1 cellular context compared by ENCODE assay signal in genomic region chr19:17389957-17390664, GRCh38.
TF ChIP-seq lines count a peak whose summit lies in the region.

No MANE protein-coding gene starts in this region.

TF ChIP-seq in GM23338, 12 proteins besides CTCF, POLR2A, EP300 and RAD21 (continued from another document):
- TF ChIP-seq, protein P1, sequence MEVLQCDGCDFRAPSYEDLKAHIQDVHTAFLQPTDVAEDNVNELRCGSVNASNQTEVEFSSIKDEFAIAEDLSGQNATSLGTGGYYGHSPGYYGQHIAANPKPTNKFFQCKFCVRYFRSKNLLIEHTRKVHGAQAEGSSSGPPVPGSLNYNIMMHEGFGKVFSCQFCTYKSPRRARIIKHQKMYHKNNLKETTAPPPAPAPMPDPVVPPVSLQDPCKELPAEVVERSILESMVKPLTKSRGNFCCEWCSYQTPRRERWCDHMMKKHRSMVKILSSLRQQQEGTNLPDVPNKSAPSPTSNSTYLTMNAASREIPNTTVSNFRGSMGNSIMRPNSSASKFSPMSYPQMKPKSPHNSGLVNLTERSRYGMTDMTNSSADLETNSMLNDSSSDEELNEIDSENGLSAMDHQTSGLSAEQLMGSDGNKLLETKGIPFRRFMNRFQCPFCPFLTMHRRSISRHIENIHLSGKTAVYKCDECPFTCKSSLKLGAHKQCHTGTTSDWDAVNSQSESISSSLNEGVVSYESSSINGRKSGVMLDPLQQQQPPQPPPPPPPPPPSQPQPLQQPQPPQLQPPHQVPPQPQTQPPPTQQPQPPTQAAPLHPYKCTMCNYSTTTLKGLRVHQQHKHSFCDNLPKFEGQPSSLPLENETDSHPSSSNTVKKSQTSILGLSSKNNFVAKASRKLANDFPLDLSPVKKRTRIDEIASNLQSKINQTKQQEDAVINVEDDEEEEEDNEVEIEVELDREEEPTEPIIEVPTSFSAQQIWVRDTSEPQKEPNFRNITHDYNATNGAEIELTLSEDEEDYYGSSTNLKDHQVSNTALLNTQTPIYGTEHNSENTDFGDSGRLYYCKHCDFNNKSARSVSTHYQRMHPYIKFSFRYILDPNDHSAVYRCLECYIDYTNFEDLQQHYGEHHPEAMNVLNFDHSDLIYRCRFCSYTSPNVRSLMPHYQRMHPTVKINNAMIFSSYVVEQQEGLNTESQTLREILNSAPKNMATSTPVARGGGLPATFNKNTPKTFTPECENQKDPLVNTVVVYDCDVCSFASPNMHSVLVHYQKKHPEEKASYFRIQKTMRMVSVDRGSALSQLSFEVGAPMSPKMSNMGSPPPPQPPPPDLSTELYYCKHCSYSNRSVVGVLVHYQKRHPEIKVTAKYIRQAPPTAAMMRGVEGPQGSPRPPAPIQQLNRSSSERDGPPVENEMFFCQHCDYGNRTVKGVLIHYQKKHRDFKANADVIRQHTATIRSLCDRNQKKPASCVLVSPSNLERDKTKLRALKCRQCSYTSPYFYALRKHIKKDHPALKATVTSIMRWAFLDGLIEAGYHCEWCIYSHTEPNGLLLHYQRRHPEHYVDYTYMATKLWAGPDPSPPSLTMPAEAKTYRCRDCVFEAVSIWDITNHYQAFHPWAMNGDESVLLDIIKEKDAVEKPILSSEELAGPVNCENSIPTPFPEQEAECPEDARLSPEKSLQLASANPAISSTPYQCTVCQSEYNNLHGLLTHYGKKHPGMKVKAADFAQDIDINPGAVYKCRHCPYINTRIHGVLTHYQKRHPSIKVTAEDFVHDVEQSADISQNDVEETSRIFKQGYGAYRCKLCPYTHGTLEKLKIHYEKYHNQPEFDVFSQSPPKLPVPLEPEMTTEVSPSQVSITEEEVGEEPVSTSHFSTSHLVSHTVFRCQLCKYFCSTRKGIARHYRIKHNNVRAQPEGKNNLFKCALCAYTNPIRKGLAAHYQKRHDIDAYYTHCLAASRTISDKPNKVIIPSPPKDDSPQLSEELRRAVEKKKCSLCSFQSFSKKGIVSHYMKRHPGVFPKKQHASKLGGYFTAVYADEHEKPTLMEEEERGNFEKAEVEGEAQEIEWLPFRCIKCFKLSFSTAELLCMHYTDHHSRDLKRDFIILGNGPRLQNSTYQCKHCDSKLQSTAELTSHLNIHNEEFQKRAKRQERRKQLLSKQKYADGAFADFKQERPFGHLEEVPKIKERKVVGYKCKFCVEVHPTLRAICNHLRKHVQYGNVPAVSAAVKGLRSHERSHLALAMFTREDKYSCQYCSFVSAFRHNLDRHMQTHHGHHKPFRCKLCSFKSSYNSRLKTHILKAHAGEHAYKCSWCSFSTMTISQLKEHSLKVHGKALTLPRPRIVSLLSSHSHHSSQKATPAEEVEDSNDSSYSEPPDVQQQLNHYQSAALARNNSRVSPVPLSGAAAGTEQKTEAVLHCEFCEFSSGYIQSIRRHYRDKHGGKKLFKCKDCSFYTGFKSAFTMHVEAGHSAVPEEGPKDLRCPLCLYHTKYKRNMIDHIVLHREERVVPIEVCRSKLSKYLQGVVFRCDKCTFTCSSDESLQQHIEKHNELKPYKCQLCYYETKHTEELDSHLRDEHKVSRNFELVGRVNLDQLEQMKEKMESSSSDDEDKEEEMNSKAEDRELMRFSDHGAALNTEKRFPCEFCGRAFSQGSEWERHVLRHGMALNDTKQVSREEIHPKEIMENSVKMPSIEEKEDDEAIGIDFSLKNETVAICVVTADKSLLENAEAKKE (CRISPR knock-in tag; IDR thresholded peaks at IDR 0.05), result no peak
- TF ChIP-seq POLR2AphosphoS5 (IDR thresholded peaks at IDR 0.05; ENCODE audit: low read depth), result no peak
- TF ChIP-seq EZH2 (IDR thresholded peaks at IDR 0.05; ENCODE audit: low read depth, unreplicated experiment), result no peak
- no peak for TF ChIP-seq NANOG (IDR thresholded peaks at IDR 0.05; ENCODE audit: borderline replicate concordance)
- no peak for TF ChIP-seq ZNF114 (CRISPR knock-in tag; IDR thresholded peaks at IDR 0.05)
